ENCODE assay signal across 1 cellular context in genomic region chr5:76819851-76820280, GRCh38.
TF ChIP-seq lines count a peak whose summit lies in the region.

No MANE protein-coding gene starts in this region.

TF ChIP-seq in SK-N-SH, 30 proteins besides CTCF, POLR2A, EP300 and RAD21 (continued from another document):
- TF ChIP-seq, protein P1, sequence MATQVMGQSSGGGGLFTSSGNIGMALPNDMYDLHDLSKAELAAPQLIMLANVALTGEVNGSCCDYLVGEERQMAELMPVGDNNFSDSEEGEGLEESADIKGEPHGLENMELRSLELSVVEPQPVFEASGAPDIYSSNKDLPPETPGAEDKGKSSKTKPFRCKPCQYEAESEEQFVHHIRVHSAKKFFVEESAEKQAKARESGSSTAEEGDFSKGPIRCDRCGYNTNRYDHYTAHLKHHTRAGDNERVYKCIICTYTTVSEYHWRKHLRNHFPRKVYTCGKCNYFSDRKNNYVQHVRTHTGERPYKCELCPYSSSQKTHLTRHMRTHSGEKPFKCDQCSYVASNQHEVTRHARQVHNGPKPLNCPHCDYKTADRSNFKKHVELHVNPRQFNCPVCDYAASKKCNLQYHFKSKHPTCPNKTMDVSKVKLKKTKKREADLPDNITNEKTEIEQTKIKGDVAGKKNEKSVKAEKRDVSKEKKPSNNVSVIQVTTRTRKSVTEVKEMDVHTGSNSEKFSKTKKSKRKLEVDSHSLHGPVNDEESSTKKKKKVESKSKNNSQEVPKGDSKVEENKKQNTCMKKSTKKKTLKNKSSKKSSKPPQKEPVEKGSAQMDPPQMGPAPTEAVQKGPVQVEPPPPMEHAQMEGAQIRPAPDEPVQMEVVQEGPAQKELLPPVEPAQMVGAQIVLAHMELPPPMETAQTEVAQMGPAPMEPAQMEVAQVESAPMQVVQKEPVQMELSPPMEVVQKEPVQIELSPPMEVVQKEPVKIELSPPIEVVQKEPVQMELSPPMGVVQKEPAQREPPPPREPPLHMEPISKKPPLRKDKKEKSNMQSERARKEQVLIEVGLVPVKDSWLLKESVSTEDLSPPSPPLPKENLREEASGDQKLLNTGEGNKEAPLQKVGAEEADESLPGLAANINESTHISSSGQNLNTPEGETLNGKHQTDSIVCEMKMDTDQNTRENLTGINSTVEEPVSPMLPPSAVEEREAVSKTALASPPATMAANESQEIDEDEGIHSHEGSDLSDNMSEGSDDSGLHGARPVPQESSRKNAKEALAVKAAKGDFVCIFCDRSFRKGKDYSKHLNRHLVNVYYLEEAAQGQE (IDR thresholded peaks at IDR 0.05; ENCODE audit: low read depth, low read length) = no peak
- TF ChIP-seq, protein P2, sequence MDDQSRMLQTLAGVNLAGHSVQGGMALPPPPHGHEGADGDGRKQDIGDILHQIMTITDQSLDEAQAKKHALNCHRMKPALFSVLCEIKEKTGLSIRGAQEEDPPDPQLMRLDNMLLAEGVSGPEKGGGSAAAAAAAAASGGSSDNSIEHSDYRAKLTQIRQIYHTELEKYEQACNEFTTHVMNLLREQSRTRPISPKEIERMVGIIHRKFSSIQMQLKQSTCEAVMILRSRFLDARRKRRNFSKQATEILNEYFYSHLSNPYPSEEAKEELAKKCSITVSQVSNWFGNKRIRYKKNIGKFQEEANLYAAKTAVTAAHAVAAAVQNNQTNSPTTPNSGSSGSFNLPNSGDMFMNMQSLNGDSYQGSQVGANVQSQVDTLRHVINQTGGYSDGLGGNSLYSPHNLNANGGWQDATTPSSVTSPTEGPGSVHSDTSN (IDR thresholded peaks at IDR 0.05) = no peak
- TF ChIP-seq SIN3A (IDR thresholded peaks at IDR 0.05; ENCODE audit: borderline replicate concordance, low read depth, low read length) (no peak), GABPA (IDR thresholded peaks at IDR 0.05; ENCODE audit: low read depth) (no peak), MEF2A (IDR thresholded peaks at IDR 0.05; ENCODE audit: borderline replicate concordance, low read depth) (no peak)
